In genomic region chr12:125461831-125462230, GRCh38 we compare ENCODE assay signal across 9 cellular contexts.
"Had no signal": no experiment of that assay in that cellular context is flagged by ENCODE, and none has a peak within 500 bp of the region (broad histone marks: within the 10 kb centered on the region; RNA-seq: fewer than 3 reads in every experiment).

No MANE protein-coding gene starts in this region.

- H3K4me3 ChIP-seq: GM23338 had no signal

- H3K36me3 Mint-ChIP-seq: IgD-negative memory B cell had no signal

- H3K27ac ChIP-seq: HL-60 had no signal

- H3K4me1 Mint-ChIP-seq: IgD-negative memory B cell had no signal

- H3K4me2 ChIP-seq: GM23338 had no signal

- ATAC-seq: GM23338, HepG2 had no signal

- H3K27me3 Mint-ChIP-seq: IgD-negative memory B cell had no signal

- FAIRE-seq: H1, H54, HepG2 had no signal

- H2AFZ ChIP-seq: GM23338 had no signal

- H3K4me3 Mint-ChIP-seq: GM23338, H9, IgD-negative memory B cell had no signal

- H3K9me3 Mint-ChIP-seq: GM23338, H9 had no signal

- H3K27ac Mint-ChIP-seq: IgD-negative memory B cell had no signal

- DNase-seq: H9, HCEC 1CT, KG1 had no signal
